ENCODE assay signal across 19 cellular contexts in genomic region chr6:87848616-87849015, GRCh38.
DNase-seq lines count a peak whose midpoint lies in the region; ATAC-seq and TF ChIP-seq lines count a peak whose summit lies in the region.
"Had no signal": no experiment of that assay in that cellular context is flagged by ENCODE, and none has a peak within 500 bp of the region (broad histone marks: within the 10 kb centered on the region; RNA-seq: fewer than 3 reads in every experiment).

No MANE protein-coding gene starts in this region.

- H3K9ac ChIP-seq in PC-3 (ENCODE audit: low read length) (no peak overlapping the region), colonic mucosa (ENCODE audit: low read depth in 2 of 2, low read length in 2 of 2) (no peak overlapping the region)
- H3K9ac ChIP-seq: BLaER1 treated with 17β-estradiol and CSF1 and Interleukin-3, amounts not matched to agents 10 nM and 100 nM had no signal

- 0 out of 2 replicates have a peak overlapping the region, but pooled peaks have one; percentile 13 for H2AFZ ChIP-seq in PC-3 (ENCODE audit: low read length)

- H3K27ac ChIP-seq in PC-3 (ENCODE audit: low read length) (no peak overlapping the region), colonic mucosa (no peak overlapping the region), testis (no peak overlapping the region)
- H3K27ac ChIP-seq: ascending aorta; BLaER1 treated with 17β-estradiol and CSF1 and Interleukin-3, amounts not matched to agents 10 nM and 100 nM; left lung had no signal

- WGBS in testis, 2 donors = 65 to 69% methylated on average over 3 of the region's 3 CpGs

- H4K20me1 ChIP-seq in PC-3 (ENCODE audit: low read length) = no peaks in the 10 kb centered on the region
- H4K20me1 ChIP-seq: BLaER1 treated with 17β-estradiol and CSF1 and Interleukin-3, amounts not matched to agents 10 nM and 100 nM had no signal

- TF ChIP-seq CTCF in PC-3 (conservative IDR thresholded peaks at IDR 0.05; ENCODE audit: low read depth, low read length) (no peak), colonic mucosa (IDR thresholded peaks at IDR 0.05) (no peak), testis (IDR thresholded peaks at IDR 0.05) (no peak)

- no peak overlapping the region for H3K4me2 ChIP-seq in PC-3 (ENCODE audit: low read length)

- intact Hi-C loops in PC-3 (cut with micrococcal nuclease) (no loop called here), colonic mucosa (cut with DNase I) (no loop called here), testis (cut with DNase I; ENCODE audit: low total_unique reads) (no loop called here)

- no peak overlapping the region for H3K4me3 ChIP-seq in PC-3 (ENCODE audit: low read length)
- H3K4me3 ChIP-seq in colonic mucosa = no peak overlapping the region
- no peak overlapping the region for H3K4me3 ChIP-seq in testis
- H3K4me3 ChIP-seq: ascending aorta; BLaER1 treated with 17β-estradiol and CSF1 and Interleukin-3, amounts not matched to agents 10 nM and 100 nM; left lung; MG63 had no signal

- no peaks in the 10 kb centered on the region for H3F3A ChIP-seq in PC-3 (ENCODE audit: low read length, unreplicated experiment)

- no peaks in the 10 kb centered on the region for H3K9me3 ChIP-seq in PC-3 (ENCODE audit: low read length)
- H3K9me3 ChIP-seq in colonic mucosa = no peaks in the 10 kb centered on the region
- no peaks in the 10 kb centered on the region for H3K9me3 ChIP-seq in testis
- H3K9me3 ChIP-seq: ascending aorta; BLaER1 treated with 17β-estradiol and CSF1 and Interleukin-3, amounts not matched to agents 10 nM and 100 nM; left lung; MG63 had no signal

- H3K27me3 ChIP-seq in PC-3 (ENCODE audit: low read length) = no peaks in the 10 kb centered on the region
- H3K27me3 ChIP-seq in colonic mucosa = no peaks in the 10 kb centered on the region
- no peaks in the 10 kb centered on the region for H3K27me3 ChIP-seq in testis
- H3K27me3 ChIP-seq: ascending aorta; BLaER1 treated with 17β-estradiol and CSF1 and Interleukin-3, amounts not matched to agents 10 nM and 100 nM; left lung had no signal

- POLR2A ChIA-PET in PC-3 (lab: Charles Lee; ENCODE audit: unreplicated experiment) = no interaction called here

- H3K4me1 ChIP-seq in PC-3 (ENCODE audit: insufficient read depth, low read length) = peaks cover 10% of the 10 kb centered on the region; the same call in 1 of the 2 replicates
- H3K4me1 ChIP-seq in colonic mucosa = no peaks in the 10 kb centered on the region
- H3K4me1 ChIP-seq in testis = no peaks in the 10 kb centered on the region
- H3K4me1 ChIP-seq: ascending aorta, left lung had no signal

- no peaks in the 10 kb centered on the region for H3K9me2 ChIP-seq in PC-3 (replicated peaks; ENCODE audit: low read length)

- ATAC-seq in PC-3 (no peak), HG03457 (IDR thresholded peaks at IDR 0.05; ENCODE audit: unreplicated experiment) (no peak)
- ATAC-seq in activated CD4-positive, CD25-positive, alpha-beta regulatory T cell treated with anti-CD3 and anti-CD28 coated beads, Interleukin-2, amount 50 U/mL, for 24 hours = no peak
- ATAC-seq: left lung had no signal

- no TSS peak for BruUV-seq in PC-3 (replicated peaks; lab: Mats Ljungman, UMichigan)

- H3K36me3 ChIP-seq in PC-3 (ENCODE audit: low read depth, low read length) (no peaks in the 10 kb centered on the region), colonic mucosa (no peaks in the 10 kb centered on the region), testis (ENCODE audit: low read depth, missing control alignments) (no peaks in the 10 kb centered on the region)
- H3K36me3 ChIP-seq: ascending aorta; BLaER1 treated with 17β-estradiol and CSF1 and Interleukin-3, amounts not matched to agents 10 nM and 100 nM; left lung; MG63 had no signal

- DNase-seq in NCI-H1105 (lab: John Stamatoyannopoulos, UW) = peak; percentile 6
- no peak for DNase-seq in NCI-H1105 treated with DMSO at 0.1 percent for 48 hours (lab: John Stamatoyannopoulos, UW)
- DNase-seq in PC-3 = peak; percentile 75
- peak; percentile 50 for DNase-seq in colonic mucosa
- DNase-seq in testis = peak; percentile 38
- DNase-seq in NCI-H1436 (lab: John Stamatoyannopoulos, UW) = no peak
- DNase-seq: 8988T; activated B cell treated with CpG ODN at 0.5 μM for 24 hours; activated naive CD4-positive, alpha-beta T cell treated with anti-CD3 and anti-CD28 coated beads, Interleukin-2, amount 50 U/mL, for 16 hours; activated T-cell treated with anti-CD3 and anti-CD28 coated beads, Interleukin-2, amount 50 U/mL, for 48 hours; DMS79 treated with DMSO at 0.1 percent for 48 hours; left lung; MG63; NCI-H2029 treated with DMSO at 0.1 percent for 48 hours; NCI-H774 had no signal

- TF ChIP-seq POLR2A in testis (IDR thresholded peaks at IDR 0.05) = no peak

- CTCF ChIA-PET in PC-3 (lab: Charles Lee) = no interaction called here

- H3K79me2 ChIP-seq in PC-3 (ENCODE audit: low read length) = no peaks in the 10 kb centered on the region

Comparison
In these comparisons a context has a peak if more than half of its experiments do, and no peak if none do; other contexts are left out.
1. DNase-seq: peak in NCI-H1105 (single experiment), PC-3 (single experiment), colonic mucosa (single experiment) and testis (single experiment); none in NCI-H1105 treated with DMSO at 0.1 percent for 48 hours (single experiment) and NCI-H1436 (single experiment).